8 cellular contexts compared by ENCODE assay signal in genomic region chr20:32189123-32189410, GRCh38. TPM values are rescaled to one million over a fixed set of nuclear protein-coding genes. Genes with fewer than 3 reads are reported as not detected.
A peak's percentile ranks its signal among the peaks of the same experiment; 100 is the strongest.
DNase-seq lines count a peak whose midpoint lies in the region; TF ChIP-seq lines count a peak whose summit lies in the region.
"Had no signal": no experiment of that assay in that cellular context is flagged by ENCODE, and none has a peak within 500 bp of the region (broad histone marks: within the 10 kb centered on the region; RNA-seq: fewer than 3 reads in every experiment).

No MANE protein-coding gene starts in this region.

- no peaks in the 10 kb centered on the region for H3K9me3 Mint-ChIP-seq in HFFc6
- no peaks in the 10 kb centered on the region for H3K9me3 Mint-ChIP-seq in activated CD4-positive, alpha-beta memory T cell treated with anti-CD3 and anti-CD28 coated beads, Interleukin-2, amount 10 ng/mL, durations not matched to agents 7 days and 5 days

- H3K4me1 Mint-ChIP-seq in HFFc6 (ENCODE audit: low read depth), result 0 out of 2 replicates have a peak, but pooled peaks cover 5% of the 10 kb centered on the region
- peaks cover 17% of the 10 kb centered on the region for H3K4me1 Mint-ChIP-seq in activated CD4-positive, alpha-beta memory T cell treated with anti-CD3 and anti-CD28 coated beads, Interleukin-2, amount 10 ng/mL, durations not matched to agents 7 days and 5 days

- 0 out of 2 replicates have a peak overlapping the region, but pooled peaks have one; percentile 30 for H3K27ac Mint-ChIP-seq in HFFc6
- peak overlapping the region; percentile 44 for H3K27ac Mint-ChIP-seq in activated CD4-positive, alpha-beta memory T cell treated with anti-CD3 and anti-CD28 coated beads, Interleukin-2, amount 10 ng/mL, durations not matched to agents 7 days and 5 days

- peaks cover 3% of the 10 kb centered on the region for H3K27me3 Mint-ChIP-seq in HFFc6 (ENCODE audit: insufficient read depth)
- H3K27me3 Mint-ChIP-seq in activated CD4-positive, alpha-beta memory T cell treated with anti-CD3 and anti-CD28 coated beads, Interleukin-2, amount 10 ng/mL, durations not matched to agents 7 days and 5 days, result no peaks in the 10 kb centered on the region

- H3K4me2 ChIP-seq in hepatocyte, result peak overlapping the region; percentile 93
- H3K4me2 ChIP-seq in skeletal muscle satellite cell (ENCODE audit: low read length), result peak overlapping the region; percentile 89

- H3K27me3 ChIP-seq in hepatocyte (no peaks in the 10 kb centered on the region), skeletal muscle satellite cell (ENCODE audit: control insufficient read depth, insufficient read depth, low read length) (no peaks in the 10 kb centered on the region)
- H3K27me3 ChIP-seq: pancreas had no signal

- no peaks in the 10 kb centered on the region for H3K36me3 ChIP-seq in hepatocyte (replicated peaks; ENCODE audit: insufficient read depth, low read depth)
- peaks cover 4% of the 10 kb centered on the region for H3K36me3 ChIP-seq in skeletal muscle satellite cell (ENCODE audit: insufficient read depth, low read length)
- H3K36me3 ChIP-seq: pancreas had no signal

- no peaks in the 10 kb centered on the region for H3K9me3 ChIP-seq in hepatocyte (ENCODE audit: low read depth)
- H3K9me3 ChIP-seq in skeletal muscle satellite cell (replicated peaks; ENCODE audit: low read length), result no peaks in the 10 kb centered on the region
- H3K9me3 ChIP-seq: pancreas had no signal

- H2AFZ ChIP-seq in hepatocyte, result peak overlapping the region; percentile 80

- H3K9ac ChIP-seq in skeletal muscle satellite cell (ENCODE audit: low read depth, low read length), result peak overlapping the region; percentile 92

- H3K36me3 Mint-ChIP-seq in HFFc6 (ENCODE audit: low read depth), result no peaks in the 10 kb centered on the region
- H3K36me3 Mint-ChIP-seq in activated CD4-positive, alpha-beta memory T cell treated with anti-CD3 and anti-CD28 coated beads, Interleukin-2, amount 10 ng/mL, durations not matched to agents 7 days and 5 days (ENCODE audit: low read depth), result peaks cover 16% of the 10 kb centered on the region

- peak overlapping the region; percentile 33; the same call in 1 of the 2 replicates for H3K4me3 Mint-ChIP-seq in HFFc6
- peak overlapping the region; percentile 64 for H3K4me3 Mint-ChIP-seq in activated CD4-positive, alpha-beta memory T cell treated with anti-CD3 and anti-CD28 coated beads, Interleukin-2, amount 10 ng/mL, durations not matched to agents 7 days and 5 days

- DNase-seq in HFFc6 (no peak), hepatocyte (ENCODE audit: low spot score) (no peak), NCI-H2227 treated with DMSO at 0.1 percent for 48 hours (lab: John Stamatoyannopoulos, UW) (no peak), NCI-H128 (lab: John Stamatoyannopoulos, UW; ENCODE audit: unreplicated experiment) (no peak)
- DNase-seq in activated CD4-positive, alpha-beta memory T cell treated with anti-CD3 and anti-CD28 coated beads, Interleukin-2, amount 10 ng/mL, durations not matched to agents 7 days and 5 days, result no peak
- DNase-seq in activated CD4-positive, CD25-positive, alpha-beta regulatory T cell (lab: John Stamatoyannopoulos, UW), result no peak

- H3K4me3 ChIP-seq in hepatocyte, result peak overlapping the region; percentile 72
- H3K4me3 ChIP-seq in skeletal muscle satellite cell (ENCODE audit: low read length), result peak overlapping the region; percentile 77

- H3K79me2 ChIP-seq in hepatocyte, result peaks cover 48% of the 10 kb centered on the region

- peaks cover 7% of the 10 kb centered on the region for H4K20me1 ChIP-seq in hepatocyte (ENCODE audit: insufficient read depth, poor library complexity, severe bottlenecking)

- H3K27ac ChIP-seq in hepatocyte, result peak overlapping the region; percentile 95

- 97% methylated on average over 9 of the region's 9 CpGs for WGBS in hepatocyte (ENCODE audit: low lambda C conversion rate, missing lambda C conversion rate)

- CTCF ChIA-PET in activated CD4-positive, alpha-beta memory T cell treated with anti-CD3 and anti-CD28 coated beads, Interleukin-2, amount 10 ng/mL, durations not matched to agents 7 days and 5 days (lab: Charles Lee), result no interaction called here

- POLR2A ChIA-PET in activated CD4-positive, alpha-beta memory T cell treated with anti-CD3 and anti-CD28 coated beads, Interleukin-2, amount 10 ng/mL, durations not matched to agents 7 days and 5 days (lab: Charles Lee), result interaction anchor here (0.6 to 1.6 kb wide), 3 partner anchors 18 to 362 kb away, joined by 3 read pairs; no protein-coding TSS in a partner anchor

- no peaks in the 10 kb centered on the region for H3K9me2 ChIP-seq in hepatocyte (replicated peaks; ENCODE audit: insufficient read depth)

- H3K4me1 ChIP-seq in hepatocyte (ENCODE audit: insufficient read depth) (peaks cover 40% of the 10 kb centered on the region), skeletal muscle satellite cell (ENCODE audit: control insufficient read depth, insufficient read depth, low read length) (peaks cover 12% of the 10 kb centered on the region)

- TF ChIP-seq CTCF in HFFc6 (IDR thresholded peaks at IDR 0.05), result no peak
- TF ChIP-seq CTCF in hepatocyte (IDR thresholded peaks at IDR 0.05; ENCODE audit: poor library complexity), result no peak

RNA-seq across cellular contexts. Expression of gene PLAGL2, which starts 18.5 kb away (rescaled TPM):
- 10 to 100 TPM in 2 of 6 experiments, 1 to 10 TPM in 4; 8.5 to 11.1 (median 9.5) TPM for total RNA-seq in HFFc6 (2021; fragmentation: NEBNext Ultra II Directional; extraction: Animal tissue kit (Norgen Biotek cat#: 25700))
- 10 to 100 TPM; 27.9 to 28.9 TPM for total RNA-seq in activated CD4-positive, alpha-beta memory T cell treated with anti-CD3 and anti-CD28 coated beads, Interleukin-2, amount 10 ng/mL, durations not matched to agents 7 days and 5 days
- total RNA-seq in hepatocyte, result 41.1 and 44.6 TPM in 2 replicates
- polyA plus RNA-seq in hepatocyte, result 31.7 and 39.7 TPM in 2 replicates
- 2.2 and 3.5 TPM in 2 replicates for total RNA-seq in skeletal muscle satellite cell (2012; rRNA removed)

RNA-seq across cellular contexts. Expression of gene POFUT1, which starts 18.6 kb away (rescaled TPM):
- total RNA-seq in HFFc6 (2021; fragmentation: NEBNext Ultra II Directional; extraction: Animal tissue kit (Norgen Biotek cat#: 25700)), result 10 to 100 TPM; 64.1 to 83.7 (median 74.6) TPM
- total RNA-seq in activated CD4-positive, alpha-beta memory T cell treated with anti-CD3 and anti-CD28 coated beads, Interleukin-2, amount 10 ng/mL, durations not matched to agents 7 days and 5 days, result 10 to 100 TPM; 21.5 to 23.2 TPM
- total RNA-seq in hepatocyte, result 81.4 and 87.3 TPM in 2 replicates
- 39.4 and 42.0 TPM in 2 replicates for polyA plus RNA-seq in hepatocyte
- total RNA-seq in skeletal muscle satellite cell (2012; rRNA removed), result 49.4 and 52.5 TPM in 2 replicates
